26 cellular contexts compared by ENCODE assay signal in genomic region chr6:169983651-169984050, GRCh38.
"Had no signal": no experiment of that assay in that cellular context is flagged by ENCODE, and none has a peak within 500 bp of the region (broad histone marks: within the 10 kb centered on the region; RNA-seq: fewer than 3 reads in every experiment).

No MANE protein-coding gene starts in this region.

- H3K36me3 Mint-ChIP-seq: activated naive CD8-positive, alpha-beta T cell treated with anti-CD3 and anti-CD28 coated beads for 36 hours had no signal

- H3K27me3 Mint-ChIP-seq: activated CD4-positive, alpha-beta T cell treated with anti-CD3 and anti-CD28 coated beads, Interleukin-2, amount 10 ng/mL, durations not matched to agents 24 days and 14 days; activated naive CD8-positive, alpha-beta T cell treated with anti-CD3 and anti-CD28 coated beads for 36 hours; activated T-cell treated with anti-CD3 and anti-CD28 coated beads, Interleukin-2, amount 50 U/mL, for 24 hours had no signal

- H3K9me3 ChIP-seq: ascending aorta, SK-N-SH had no signal

- H3K4me1 ChIP-seq: ascending aorta, SJSA1 had no signal

- H3K9me3 Mint-ChIP-seq: activated CD4-positive, alpha-beta T cell treated with anti-CD3 and anti-CD28 coated beads, Interleukin-2, amount 10 ng/mL, durations not matched to agents 24 days and 14 days; activated naive CD8-positive, alpha-beta T cell treated with anti-CD3 and anti-CD28 coated beads for 36 hours; activated T-cell treated with anti-CD3 and anti-CD28 coated beads, Interleukin-2, amount 50 U/mL, for 24 hours; activated T-helper 2 cell treated with anti-CD3 and anti-CD28 coated beads, Interferon-gamma antibody, Interleukin-2, Interleukin-4, amounts not matched to agents 10 μg/mL and 5 μg/mL and 100 μg/mL, durations not matched to agents 14 hours and 24 hours and 36 hours; T-helper 1 cell treated with Interleukin-12 subunit alpha and Interleukin-12 subunit beta and Interleukin-4 antibody, amounts not matched to agents 30 μg/mL and 1 μg/mL, for 36 hours; T-helper 2 cell treated with Interferon-gamma antibody and Interleukin-4, amounts not matched to agents 5 μg/mL and 100 μg/mL, for 36 hours had no signal

- H3K27ac Mint-ChIP-seq: activated CD4-positive, alpha-beta T cell treated with anti-CD3 and anti-CD28 coated beads, Interleukin-2, amount 10 ng/mL, durations not matched to agents 24 days and 14 days; activated CD8-positive, alpha-beta T cell treated with anti-CD3 and anti-CD28 coated beads, Interleukin-2, amount 10 ng/mL, durations not matched to agents 7 days and 5 days; activated naive CD8-positive, alpha-beta T cell treated with anti-CD3 and anti-CD28 coated beads for 36 hours; activated T-cell treated with anti-CD3 and anti-CD28 coated beads, Interleukin-2, amount 50 U/mL, for 24 hours; activated T-helper 2 cell treated with anti-CD3 and anti-CD28 coated beads, Interferon-gamma antibody, Interleukin-2, Interleukin-4, amounts not matched to agents 10 μg/mL and 5 μg/mL and 100 μg/mL, durations not matched to agents 14 hours and 24 hours and 36 hours; T-helper 1 cell treated with Interleukin-12 subunit alpha and Interleukin-12 subunit beta and Interleukin-4 antibody, amounts not matched to agents 30 μg/mL and 1 μg/mL, for 36 hours; T-helper 2 cell treated with Interferon-gamma antibody and Interleukin-4, amounts not matched to agents 5 μg/mL and 100 μg/mL, for 36 hours had no signal

- DNase-seq: activated CD4-positive, alpha-beta T cell treated with anti-CD3 and anti-CD28 coated beads, Interleukin-2, amount 10 ng/mL, durations not matched to agents 24 days and 14 days; activated CD4-positive, alpha-beta T cell treated with anti-CD3 and anti-CD28 coated beads, Interleukin-2, amount 50 U/mL, for 4 hours; activated CD8-positive, alpha-beta T cell treated with anti-CD3 and anti-CD28 coated beads, Interleukin-2, amount 10 ng/mL, durations not matched to agents 7 days and 5 days; activated naive CD4-positive, alpha-beta T cell treated with anti-CD3 and anti-CD28 coated beads, Interleukin-2, amount 50 U/mL, for 16 hours; activated naive CD8-positive, alpha-beta T cell treated with anti-CD3 and anti-CD28 coated beads for 36 hours; activated T-cell treated with anti-CD3 and anti-CD28 coated beads, Interleukin-2, amount 50 U/mL, for 24 hours; amniotic stem cell; MM.1S; MV-4-11; NCI-H1092; NCI-H1436 treated with DMSO at 0.1 percent for 48 hours; NCI-H1694 treated with DMSO at 0.1 percent for 48 hours; NCI-H2029; NCI-H345; NCI-H526; NCI-H748 treated with DMSO at 0.1 percent for 48 hours; PC-9; SHP77 treated with DMSO at 0.1 percent for 48 hours; SK-N-SH had no signal

- H3K4me2 ChIP-seq: KMS-11, PC-9, SK-N-SH had no signal

- H3K9ac ChIP-seq: KMS-11, SK-N-SH had no signal

- H3K4me3 ChIP-seq: ascending aorta, cardiac muscle cell, PC-9, SJSA1 had no signal

- ATAC-seq: activated CD8-positive, alpha-beta T cell treated with anti-CD3 and anti-CD28 coated beads, Interleukin-2, amount 10 ng/mL, durations not matched to agents 7 days and 5 days had no signal

- H3K4me3 Mint-ChIP-seq: activated CD4-positive, alpha-beta T cell treated with anti-CD3 and anti-CD28 coated beads, Interleukin-2, amount 10 ng/mL, durations not matched to agents 24 days and 14 days; activated CD8-positive, alpha-beta T cell treated with anti-CD3 and anti-CD28 coated beads, Interleukin-2, amount 10 ng/mL, durations not matched to agents 7 days and 5 days; activated naive CD8-positive, alpha-beta T cell treated with anti-CD3 and anti-CD28 coated beads for 36 hours; activated T-cell treated with anti-CD3 and anti-CD28 coated beads, Interleukin-2, amount 50 U/mL, for 24 hours; T-helper 1 cell treated with Interleukin-12 subunit alpha and Interleukin-12 subunit beta and Interleukin-4 antibody, amounts not matched to agents 30 μg/mL and 1 μg/mL, for 36 hours; T-helper 2 cell treated with Interferon-gamma antibody and Interleukin-4, amounts not matched to agents 5 μg/mL and 100 μg/mL, for 36 hours had no signal

- H3K27me3 ChIP-seq: ascending aorta, cardiac muscle cell, SJSA1 had no signal

- H3K27ac ChIP-seq: ascending aorta, cardiac muscle cell, KMS-11, PC-9, SJSA1 had no signal

- H2AFZ ChIP-seq: PC-9 had no signal

- H3K36me3 ChIP-seq: ascending aorta, cardiac muscle cell, SJSA1 had no signal

- H3K4me1 Mint-ChIP-seq: activated CD4-positive, alpha-beta T cell treated with anti-CD3 and anti-CD28 coated beads, Interleukin-2, amount 10 ng/mL, durations not matched to agents 24 days and 14 days; activated naive CD8-positive, alpha-beta T cell treated with anti-CD3 and anti-CD28 coated beads for 36 hours had no signal
